26 cellular contexts compared by ENCODE assay signal in genomic region chr2:139550341-139550740, GRCh38.
"Had no signal": no experiment of that assay in that cellular context is flagged by ENCODE, and none has a peak within 500 bp of the region (broad histone marks: within the 10 kb centered on the region; RNA-seq: fewer than 3 reads in every experiment).

No MANE protein-coding gene starts in this region.

- H3K9me3 ChIP-seq: stomach, suprapubic skin, testis, thoracic aorta, thyroid gland, tibial artery, transverse colon, upper lobe of right lung, uterus, vagina had no signal

- H3K27ac ChIP-seq: stomach, suprapubic skin, testis, thoracic aorta, thyroid gland, tibial artery, tibial nerve, transverse colon, upper lobe of left lung, upper lobe of right lung, uterus, vagina had no signal

- H3K27me3 ChIP-seq: stomach, suprapubic skin, testis, thyroid gland, tibial artery, tibial nerve, transverse colon, upper lobe of left lung, upper lobe of right lung, uterus, vagina had no signal

- H3K36me3 ChIP-seq: stomach, suprapubic skin, thoracic aorta, thyroid gland, tibial artery, tibial nerve, transverse colon, upper lobe of left lung, upper lobe of right lung, uterus, vagina had no signal

- H3K4me3 ChIP-seq: stomach, suprapubic skin, testis, thoracic aorta, thyroid gland, tibial artery, tibial nerve, transverse colon, upper lobe of left lung, upper lobe of right lung, uterus, vagina had no signal

- H3K4me1 ChIP-seq: suprapubic skin, testis, thyroid gland, tibial artery, tibial nerve, transverse colon, upper lobe of left lung, upper lobe of right lung, uterus, vagina had no signal

- DNase-seq: stimulated activated CD4-positive, alpha-beta T cell treated with anti-CD3 and anti-CD28 coated beads, Interleukin-2, amount 100 ng/mL, for 48 hours; stimulated activated CD4-positive, alpha-beta T cell treated with anti-CD3 and anti-CD28 coated beads, Interleukin-4, amount 100 ng/mL, for 1 hour; stimulated activated CD4-positive, alpha-beta T cell treated with anti-CD3 and anti-CD28 coated beads, Interleukin-4, amount 100 ng/mL, for 24 hours; stimulated activated CD4-positive, alpha-beta T cell treated with anti-CD3 and anti-CD28 coated beads, Interleukin-4, amount 100 ng/mL, for 4 hours; stimulated activated CD8-positive, alpha-beta memory T cell treated with anti-CD3 and anti-CD28 coated beads, Interleukin-4, amount 100 ng/mL, for 48 hours; stimulated activated naive B cell treated with anti-CD40 and anti-IgM and Interleukin-4, amounts not matched to agents 10 μg/mL and 1 μg/mL and 100 μg/mL, for 72 hours; stimulated activated naive CD4-positive, alpha-beta T cell; stimulated activated naive CD4-positive, alpha-beta T cell treated with Interleukin-2 at 50 U/mL for 16 hours; stimulated activated naive CD8-positive, alpha-beta T cell treated with anti-CD3 and anti-CD28 coated beads, Interleukin-15, amount 100 ng/mL, for 72 hours; stimulated activated naive CD8-positive, alpha-beta T cell treated with anti-CD3 and anti-CD28 coated beads, Interleukin-15, Interleukin-2, amounts not matched to agents 100 U/mL and 50 U/mL, for 24 hours; stomach; substantia nigra; testis; thyroid gland; tibial artery; transverse colon; trophoblast cell; upper lobe of left lung; upper lobe of right lung; uterus had no signal

- ATAC-seq: stimulated activated effector memory CD8-positive, alpha-beta T cell treated with anti-CD3 and anti-CD28 coated beads, Interleukin-12 subunit alpha, Interleukin-12 subunit beta, amount 100 ng/mL, for 72 hours; stimulated activated memory B cell treated with anti-CD40 and anti-IgM and Interleukin-4, amounts not matched to agents 10 μg/mL and 1 μg/mL and 100 μg/mL, for 72 hours; stimulated activated naive B cell treated with anti-CD40 and anti-IgM and Interleukin-4, amounts not matched to agents 10 μg/mL and 1 μg/mL and 100 μg/mL, for 72 hours; stimulated activated naive CD8-positive, alpha-beta T cell treated with anti-CD3 and anti-CD28 coated beads, Interleukin-15, amount 100 ng/mL, for 72 hours; stimulated activated naive CD8-positive, alpha-beta T cell treated with anti-CD3 and anti-CD28 coated beads, Interleukin-15, Interleukin-2, amounts not matched to agents 100 U/mL and 50 U/mL, for 24 hours; upper lobe of right lung had no signal
